1 cellular context compared by ENCODE assay signal in genomic region chr1:2571348-2571747, GRCh38.
TF ChIP-seq lines count a peak whose summit lies in the region.

No MANE protein-coding gene starts in this region.

TF ChIP-seq in HepG2, 621 proteins besides CTCF, POLR2A, EP300 and RAD21 (continues in another document):
- TF ChIP-seq KMT2A (CRISPR knock-in tag; IDR thresholded peaks at IDR 0.05) = 0 out of 2 replicates have a peak, but pooled peaks have one; percentile 24
- 0 out of 2 replicates have a peak, but pooled peaks have one; percentile 22 for TF ChIP-seq PATZ1 (CRISPR knock-in tag; IDR thresholded peaks at IDR 0.05)
- no peak for TF ChIP-seq ZBTB38 (CRISPR knock-in tag; IDR thresholded peaks at IDR 0.05)
- peak; percentile 29; the same call in 1 of the 2 replicates for TF ChIP-seq THAP9 (CRISPR knock-in tag; IDR thresholded peaks at IDR 0.05; ENCODE audit: borderline replicate concordance)
- no peak for TF ChIP-seq MATR3 (CRISPR knock-in tag; IDR thresholded peaks at IDR 0.05)
- TF ChIP-seq TEAD2 (CRISPR knock-in tag; IDR thresholded peaks at IDR 0.05) = no peak
- no peak for TF ChIP-seq ZBTB1 (CRISPR knock-in tag; IDR thresholded peaks at IDR 0.05; ENCODE audit: borderline replicate concordance)
- 0 out of 2 replicates have a peak, but pooled peaks have one; percentile 27 for TF ChIP-seq ZMYM4 (CRISPR knock-in tag; IDR thresholded peaks at IDR 0.05)
- TF ChIP-seq ATF7-NPFF (CRISPR knock-in tag; IDR thresholded peaks at IDR 0.05; ENCODE audit: low read depth) = no peak
- 0 out of 2 replicates have a peak, but pooled peaks have one; percentile 21 for TF ChIP-seq ZGPAT (CRISPR knock-in tag; IDR thresholded peaks at IDR 0.05)
- no peak for TF ChIP-seq ASH2L (IDR thresholded peaks at IDR 0.05; ENCODE audit: insufficient read length, low read depth, low read length)
- TF ChIP-seq ZSCAN25 (CRISPR knock-in tag; IDR thresholded peaks at IDR 0.05) = 0 out of 2 replicates have a peak, but pooled peaks have one; percentile 36
- no peak for TF ChIP-seq ZNF839 (CRISPR knock-in tag; IDR thresholded peaks at IDR 0.05; ENCODE audit: borderline replicate concordance)
- no peak for TF ChIP-seq JDP2 (CRISPR knock-in tag; IDR thresholded peaks at IDR 0.05; ENCODE audit: borderline replicate concordance)
- TF ChIP-seq ZBTB21 (CRISPR knock-in tag; IDR thresholded peaks at IDR 0.05) = no peak
- TF ChIP-seq CC2D1A (CRISPR knock-in tag; IDR thresholded peaks at IDR 0.05) = no peak
- TF ChIP-seq MTERF4 (CRISPR knock-in tag; IDR thresholded peaks at IDR 0.05) = no peak
- no peak for TF ChIP-seq ZNF33A (CRISPR knock-in tag; IDR thresholded peaks at IDR 0.05; ENCODE audit: borderline replicate concordance)
- 0 out of 2 replicates have a peak, but pooled peaks have one; percentile 34 for TF ChIP-seq ARID5B (CRISPR knock-in tag; IDR thresholded peaks at IDR 0.05)
- TF ChIP-seq HNF1B (CRISPR knock-in tag; IDR thresholded peaks at IDR 0.05) = 0 out of 2 replicates have a peak, but pooled peaks have one; percentile 21
- TF ChIP-seq MEIS1 (CRISPR knock-in tag; IDR thresholded peaks at IDR 0.05; ENCODE audit: borderline replicate concordance) = no peak
- TF ChIP-seq SIN3B (IDR thresholded peaks at IDR 0.05; ENCODE audit: low read length) = no peak
- no peak for TF ChIP-seq E2F1 (CRISPR knock-in tag; IDR thresholded peaks at IDR 0.05)
- TF ChIP-seq ZNF710 (CRISPR knock-in tag; IDR thresholded peaks at IDR 0.05; ENCODE audit: borderline replicate concordance) = no peak
- TF ChIP-seq SALL1 (CRISPR knock-in tag; IDR thresholded peaks at IDR 0.05) = peak; percentile 89
- TF ChIP-seq MEF2D (CRISPR knock-in tag; IDR thresholded peaks at IDR 0.05) = peak; percentile 47; the same call in 1 of the 2 replicates
- TF ChIP-seq NFRKB (IDR thresholded peaks at IDR 0.05) = no peak
- peak; percentile 92 for TF ChIP-seq RXRA (CRISPR knock-in tag; IDR thresholded peaks at IDR 0.05)
- TF ChIP-seq EED (CRISPR knock-in tag; IDR thresholded peaks at IDR 0.05) = no peak
- TF ChIP-seq NFIC (IDR thresholded peaks at IDR 0.05; ENCODE audit: low read length) = no peak
- TF ChIP-seq HINFP (CRISPR knock-in tag; IDR thresholded peaks at IDR 0.05; ENCODE audit: low read depth) = no peak
- no peak for TF ChIP-seq ZNF788 (CRISPR knock-in tag; IDR thresholded peaks at IDR 0.05; ENCODE audit: borderline replicate concordance)
- peak; percentile 61; the same call in 1 of the 2 replicates for TF ChIP-seq ZNF609 (CRISPR knock-in tag; IDR thresholded peaks at IDR 0.05; ENCODE audit: borderline replicate concordance)
- no peak for TF ChIP-seq FIP1L1 (IDR thresholded peaks at IDR 0.05; ENCODE audit: borderline replicate concordance, insufficient read depth, low read depth, low read length)
